ENCODE assay signal across 1 cellular context in the genomic region with DNA sequence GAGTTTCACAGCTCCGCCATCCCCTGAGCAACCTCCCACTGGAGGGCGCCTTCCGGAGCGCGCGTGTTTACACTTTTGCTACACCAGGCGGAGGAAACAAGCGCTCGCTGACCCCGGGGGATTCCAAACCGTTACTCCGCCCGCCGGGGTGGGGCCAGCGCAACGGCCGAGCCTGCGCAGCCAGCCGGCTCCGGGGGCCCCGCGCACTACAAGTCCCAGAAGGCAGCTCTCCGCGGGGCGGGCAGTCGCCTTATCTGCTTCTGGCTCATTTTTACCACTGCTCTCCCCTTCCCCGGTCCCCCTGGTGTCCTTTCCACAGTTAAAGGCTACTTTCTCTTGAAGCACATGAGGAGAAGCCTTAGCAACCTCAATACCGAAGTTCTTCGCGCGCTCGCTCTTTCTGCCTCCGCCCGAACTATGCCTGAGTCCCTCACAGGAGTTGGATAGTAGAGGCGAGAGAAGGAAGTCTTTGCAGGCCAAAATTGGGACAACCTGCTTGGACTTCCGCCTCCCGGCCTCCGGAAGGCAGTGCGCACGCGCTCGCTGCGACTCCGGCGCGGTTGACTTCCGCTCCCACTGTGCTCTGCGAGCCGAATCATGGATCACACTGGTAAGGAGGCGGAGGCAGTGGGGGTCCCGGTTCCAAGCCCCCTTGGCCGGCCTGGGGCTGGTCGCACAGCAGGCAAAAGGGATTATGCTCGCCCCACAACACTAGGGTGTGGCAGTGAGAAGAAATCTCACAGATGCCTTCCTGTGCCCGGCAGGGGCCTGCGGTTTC.
TF ChIP-seq lines count a peak whose summit lies in the region.

A gene with protein sequence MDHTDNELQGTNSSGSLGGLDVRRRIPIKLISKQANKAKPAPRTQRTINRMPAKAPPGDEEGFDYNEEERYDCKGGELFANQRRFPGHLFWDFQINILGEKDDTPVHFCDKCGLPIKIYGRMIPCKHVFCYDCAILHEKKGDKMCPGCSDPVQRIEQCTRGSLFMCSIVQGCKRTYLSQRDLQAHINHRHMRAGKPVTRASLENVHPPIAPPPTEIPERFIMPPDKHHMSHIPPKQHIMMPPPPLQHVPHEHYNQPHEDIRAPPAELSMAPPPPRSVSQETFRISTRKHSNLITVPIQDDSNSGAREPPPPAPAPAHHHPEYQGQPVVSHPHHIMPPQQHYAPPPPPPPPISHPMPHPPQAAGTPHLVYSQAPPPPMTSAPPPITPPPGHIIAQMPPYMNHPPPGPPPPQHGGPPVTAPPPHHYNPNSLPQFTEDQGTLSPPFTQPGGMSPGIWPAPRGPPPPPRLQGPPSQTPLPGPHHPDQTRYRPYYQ (plus strand): TSS at position 576 of the 778 bp plus-strand sequence. CDS start 22 bp downstream, at position 598.

TF ChIP-seq in HepG2, 621 proteins besides CTCF, POLR2A, EP300 and RAD21 (continued from another document and continues in another):
- TF ChIP-seq, protein P1, sequence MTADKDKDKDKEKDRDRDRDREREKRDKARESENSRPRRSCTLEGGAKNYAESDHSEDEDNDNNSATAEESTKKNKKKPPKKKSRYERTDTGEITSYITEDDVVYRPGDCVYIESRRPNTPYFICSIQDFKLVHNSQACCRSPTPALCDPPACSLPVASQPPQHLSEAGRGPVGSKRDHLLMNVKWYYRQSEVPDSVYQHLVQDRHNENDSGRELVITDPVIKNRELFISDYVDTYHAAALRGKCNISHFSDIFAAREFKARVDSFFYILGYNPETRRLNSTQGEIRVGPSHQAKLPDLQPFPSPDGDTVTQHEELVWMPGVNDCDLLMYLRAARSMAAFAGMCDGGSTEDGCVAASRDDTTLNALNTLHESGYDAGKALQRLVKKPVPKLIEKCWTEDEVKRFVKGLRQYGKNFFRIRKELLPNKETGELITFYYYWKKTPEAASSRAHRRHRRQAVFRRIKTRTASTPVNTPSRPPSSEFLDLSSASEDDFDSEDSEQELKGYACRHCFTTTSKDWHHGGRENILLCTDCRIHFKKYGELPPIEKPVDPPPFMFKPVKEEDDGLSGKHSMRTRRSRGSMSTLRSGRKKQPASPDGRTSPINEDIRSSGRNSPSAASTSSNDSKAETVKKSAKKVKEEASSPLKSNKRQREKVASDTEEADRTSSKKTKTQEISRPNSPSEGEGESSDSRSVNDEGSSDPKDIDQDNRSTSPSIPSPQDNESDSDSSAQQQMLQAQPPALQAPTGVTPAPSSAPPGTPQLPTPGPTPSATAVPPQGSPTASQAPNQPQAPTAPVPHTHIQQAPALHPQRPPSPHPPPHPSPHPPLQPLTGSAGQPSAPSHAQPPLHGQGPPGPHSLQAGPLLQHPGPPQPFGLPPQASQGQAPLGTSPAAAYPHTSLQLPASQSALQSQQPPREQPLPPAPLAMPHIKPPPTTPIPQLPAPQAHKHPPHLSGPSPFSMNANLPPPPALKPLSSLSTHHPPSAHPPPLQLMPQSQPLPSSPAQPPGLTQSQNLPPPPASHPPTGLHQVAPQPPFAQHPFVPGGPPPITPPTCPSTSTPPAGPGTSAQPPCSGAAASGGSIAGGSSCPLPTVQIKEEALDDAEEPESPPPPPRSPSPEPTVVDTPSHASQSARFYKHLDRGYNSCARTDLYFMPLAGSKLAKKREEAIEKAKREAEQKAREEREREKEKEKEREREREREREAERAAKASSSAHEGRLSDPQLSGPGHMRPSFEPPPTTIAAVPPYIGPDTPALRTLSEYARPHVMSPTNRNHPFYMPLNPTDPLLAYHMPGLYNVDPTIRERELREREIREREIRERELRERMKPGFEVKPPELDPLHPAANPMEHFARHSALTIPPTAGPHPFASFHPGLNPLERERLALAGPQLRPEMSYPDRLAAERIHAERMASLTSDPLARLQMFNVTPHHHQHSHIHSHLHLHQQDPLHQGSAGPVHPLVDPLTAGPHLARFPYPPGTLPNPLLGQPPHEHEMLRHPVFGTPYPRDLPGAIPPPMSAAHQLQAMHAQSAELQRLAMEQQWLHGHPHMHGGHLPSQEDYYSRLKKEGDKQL (CRISPR knock-in tag; IDR thresholded peaks at IDR 0.05; ENCODE audit: low read depth) = no peak
- peak; percentile 40; the same call in 1 of the 2 replicates for TF ChIP-seq ZNF44 (CRISPR knock-in tag; IDR thresholded peaks at IDR 0.05)
- TF ChIP-seq NCOA2 (CRISPR knock-in tag; IDR thresholded peaks at IDR 0.05) = no peak
- peak; percentile 79 for TF ChIP-seq STAG1 (CRISPR knock-in tag; IDR thresholded peaks at IDR 0.05)
- TF ChIP-seq, protein P2, sequence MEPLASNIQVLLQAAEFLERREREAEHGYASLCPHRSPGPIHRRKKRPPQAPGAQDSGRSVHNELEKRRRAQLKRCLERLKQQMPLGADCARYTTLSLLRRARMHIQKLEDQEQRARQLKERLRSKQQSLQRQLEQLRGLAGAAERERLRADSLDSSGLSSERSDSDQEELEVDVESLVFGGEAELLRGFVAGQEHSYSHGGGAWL (CRISPR knock-in tag; IDR thresholded peaks at IDR 0.05) = peak; percentile 89
- TF ChIP-seq, protein P3, sequence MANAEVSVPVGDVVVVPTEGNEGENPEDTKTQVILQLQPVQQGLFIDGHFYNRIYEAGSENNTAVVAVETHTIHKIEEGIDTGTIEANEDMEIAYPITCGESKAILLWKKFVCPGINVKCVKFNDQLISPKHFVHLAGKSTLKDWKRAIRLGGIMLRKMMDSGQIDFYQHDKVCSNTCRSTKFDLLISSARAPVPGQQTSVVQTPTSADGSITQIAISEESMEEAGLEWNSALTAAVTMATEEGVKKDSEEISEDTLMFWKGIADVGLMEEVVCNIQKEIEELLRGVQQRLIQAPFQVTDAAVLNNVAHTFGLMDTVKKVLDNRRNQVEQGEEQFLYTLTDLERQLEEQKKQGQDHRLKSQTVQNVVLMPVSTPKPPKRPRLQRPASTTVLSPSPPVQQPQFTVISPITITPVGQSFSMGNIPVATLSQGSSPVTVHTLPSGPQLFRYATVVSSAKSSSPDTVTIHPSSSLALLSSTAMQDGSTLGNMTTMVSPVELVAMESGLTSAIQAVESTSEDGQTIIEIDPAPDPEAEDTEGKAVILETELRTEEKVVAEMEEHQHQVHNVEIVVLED (CRISPR knock-in tag; IDR thresholded peaks at IDR 0.05; ENCODE audit: borderline replicate concordance) = peak; percentile 82
- TF ChIP-seq, protein P4, sequence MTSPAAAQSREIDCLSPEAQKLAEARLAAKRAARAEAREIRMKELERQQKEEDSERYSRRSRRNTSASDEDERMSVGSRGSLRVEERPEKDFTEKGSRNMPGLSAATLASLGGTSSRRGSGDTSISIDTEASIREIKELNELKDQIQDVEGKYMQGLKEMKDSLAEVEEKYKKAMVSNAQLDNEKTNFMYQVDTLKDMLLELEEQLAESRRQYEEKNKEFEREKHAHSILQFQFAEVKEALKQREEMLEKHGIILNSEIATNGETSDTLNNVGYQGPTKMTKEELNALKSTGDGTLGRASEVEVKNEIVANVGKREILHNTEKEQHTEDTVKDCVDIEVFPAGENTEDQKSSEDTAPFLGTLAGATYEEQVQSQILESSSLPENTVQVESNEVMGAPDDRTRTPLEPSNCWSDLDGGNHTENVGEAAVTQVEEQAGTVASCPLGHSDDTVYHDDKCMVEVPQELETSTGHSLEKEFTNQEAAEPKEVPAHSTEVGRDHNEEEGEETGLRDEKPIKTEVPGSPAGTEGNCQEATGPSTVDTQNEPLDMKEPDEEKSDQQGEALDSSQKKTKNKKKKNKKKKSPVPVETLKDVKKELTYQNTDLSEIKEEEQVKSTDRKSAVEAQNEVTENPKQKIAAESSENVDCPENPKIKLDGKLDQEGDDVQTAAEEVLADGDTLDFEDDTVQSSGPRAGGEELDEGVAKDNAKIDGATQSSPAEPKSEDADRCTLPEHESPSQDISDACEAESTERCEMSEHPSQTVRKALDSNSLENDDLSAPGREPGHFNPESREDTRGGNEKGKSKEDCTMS (CRISPR knock-in tag; conservative IDR thresholded peaks at IDR 0.05) = no peak
- no peak for TF ChIP-seq ZNF83 (CRISPR knock-in tag; IDR thresholded peaks at IDR 0.05; ENCODE audit: borderline replicate concordance)
- TF ChIP-seq IRX3 (CRISPR knock-in tag; IDR thresholded peaks at IDR 0.05; ENCODE audit: borderline replicate concordance, low read depth) = peak; percentile 48; the same call in 1 of the 2 replicates
- TF ChIP-seq, protein P5, sequence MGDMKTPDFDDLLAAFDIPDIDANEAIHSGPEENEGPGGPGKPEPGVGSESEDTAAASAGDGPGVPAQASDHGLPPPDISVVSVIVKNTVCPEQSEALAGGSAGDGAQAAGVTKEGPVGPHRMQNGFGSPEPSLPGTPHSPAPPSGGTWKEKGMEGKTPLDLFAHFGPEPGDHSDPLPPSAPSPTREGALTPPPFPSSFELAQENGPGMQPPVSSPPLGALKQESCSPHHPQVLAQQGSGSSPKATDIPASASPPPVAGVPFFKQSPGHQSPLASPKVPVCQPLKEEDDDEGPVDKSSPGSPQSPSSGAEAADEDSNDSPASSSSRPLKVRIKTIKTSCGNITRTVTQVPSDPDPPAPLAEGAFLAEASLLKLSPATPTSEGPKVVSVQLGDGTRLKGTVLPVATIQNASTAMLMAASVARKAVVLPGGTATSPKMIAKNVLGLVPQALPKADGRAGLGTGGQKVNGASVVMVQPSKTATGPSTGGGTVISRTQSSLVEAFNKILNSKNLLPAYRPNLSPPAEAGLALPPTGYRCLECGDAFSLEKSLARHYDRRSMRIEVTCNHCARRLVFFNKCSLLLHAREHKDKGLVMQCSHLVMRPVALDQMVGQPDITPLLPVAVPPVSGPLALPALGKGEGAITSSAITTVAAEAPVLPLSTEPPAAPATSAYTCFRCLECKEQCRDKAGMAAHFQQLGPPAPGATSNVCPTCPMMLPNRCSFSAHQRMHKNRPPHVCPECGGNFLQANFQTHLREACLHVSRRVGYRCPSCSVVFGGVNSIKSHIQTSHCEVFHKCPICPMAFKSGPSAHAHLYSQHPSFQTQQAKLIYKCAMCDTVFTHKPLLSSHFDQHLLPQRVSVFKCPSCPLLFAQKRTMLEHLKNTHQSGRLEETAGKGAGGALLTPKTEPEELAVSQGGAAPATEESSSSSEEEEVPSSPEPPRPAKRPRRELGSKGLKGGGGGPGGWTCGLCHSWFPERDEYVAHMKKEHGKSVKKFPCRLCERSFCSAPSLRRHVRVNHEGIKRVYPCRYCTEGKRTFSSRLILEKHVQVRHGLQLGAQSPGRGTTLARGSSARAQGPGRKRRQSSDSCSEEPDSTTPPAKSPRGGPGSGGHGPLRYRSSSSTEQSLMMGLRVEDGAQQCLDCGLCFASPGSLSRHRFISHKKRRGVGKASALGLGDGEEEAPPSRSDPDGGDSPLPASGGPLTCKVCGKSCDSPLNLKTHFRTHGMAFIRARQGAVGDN (CRISPR knock-in tag; IDR thresholded peaks at IDR 0.05) = peak; percentile 83
- TF ChIP-seq ZNF460 (CRISPR knock-in tag; IDR thresholded peaks at IDR 0.05; ENCODE audit: borderline replicate concordance) = no peak; the same call in 1 of the 2 replicates
- no peak; the same call in 1 of the 2 replicates for TF ChIP-seq REPIN1 (CRISPR knock-in tag; IDR thresholded peaks at IDR 0.05; ENCODE audit: borderline replicate concordance, low read depth)
- peak; percentile 65; the same call in 1 of the 2 replicates for TF ChIP-seq ZNF33B (CRISPR knock-in tag; IDR thresholded peaks at IDR 0.05)
- TF ChIP-seq MIER2 (CRISPR knock-in tag; IDR thresholded peaks at IDR 0.05) = no peak; the same call in none of the 2 replicates
- TF ChIP-seq AGO2 (optimal IDR thresholded peaks at IDR 0.05; ENCODE audit: low read depth, low read length) = peak; percentile 58
- no peak for TF ChIP-seq NBN (conservative IDR thresholded peaks at IDR 0.05)
- no peak for TF ChIP-seq KDM1A (CRISPR knock-in tag; IDR thresholded peaks at IDR 0.05)
- TF ChIP-seq, protein P6, sequence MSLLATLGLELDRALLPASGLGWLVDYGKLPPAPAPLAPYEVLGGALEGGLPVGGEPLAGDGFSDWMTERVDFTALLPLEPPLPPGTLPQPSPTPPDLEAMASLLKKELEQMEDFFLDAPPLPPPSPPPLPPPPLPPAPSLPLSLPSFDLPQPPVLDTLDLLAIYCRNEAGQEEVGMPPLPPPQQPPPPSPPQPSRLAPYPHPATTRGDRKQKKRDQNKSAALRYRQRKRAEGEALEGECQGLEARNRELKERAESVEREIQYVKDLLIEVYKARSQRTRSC (CRISPR knock-in tag; IDR thresholded peaks at IDR 0.05; ENCODE audit: low read depth) = no peak
- TF ChIP-seq, protein P7, sequence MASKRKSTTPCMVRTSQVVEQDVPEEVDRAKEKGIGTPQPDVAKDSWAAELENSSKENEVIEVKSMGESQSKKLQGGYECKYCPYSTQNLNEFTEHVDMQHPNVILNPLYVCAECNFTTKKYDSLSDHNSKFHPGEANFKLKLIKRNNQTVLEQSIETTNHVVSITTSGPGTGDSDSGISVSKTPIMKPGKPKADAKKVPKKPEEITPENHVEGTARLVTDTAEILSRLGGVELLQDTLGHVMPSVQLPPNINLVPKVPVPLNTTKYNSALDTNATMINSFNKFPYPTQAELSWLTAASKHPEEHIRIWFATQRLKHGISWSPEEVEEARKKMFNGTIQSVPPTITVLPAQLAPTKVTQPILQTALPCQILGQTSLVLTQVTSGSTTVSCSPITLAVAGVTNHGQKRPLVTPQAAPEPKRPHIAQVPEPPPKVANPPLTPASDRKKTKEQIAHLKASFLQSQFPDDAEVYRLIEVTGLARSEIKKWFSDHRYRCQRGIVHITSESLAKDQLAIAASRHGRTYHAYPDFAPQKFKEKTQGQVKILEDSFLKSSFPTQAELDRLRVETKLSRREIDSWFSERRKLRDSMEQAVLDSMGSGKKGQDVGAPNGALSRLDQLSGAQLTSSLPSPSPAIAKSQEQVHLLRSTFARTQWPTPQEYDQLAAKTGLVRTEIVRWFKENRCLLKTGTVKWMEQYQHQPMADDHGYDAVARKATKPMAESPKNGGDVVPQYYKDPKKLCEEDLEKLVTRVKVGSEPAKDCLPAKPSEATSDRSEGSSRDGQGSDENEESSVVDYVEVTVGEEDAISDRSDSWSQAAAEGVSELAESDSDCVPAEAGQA (IDR thresholded peaks at IDR 0.05; ENCODE audit: low read depth) = 0 out of 2 replicates have a peak, but pooled peaks have one; percentile 5
- TF ChIP-seq, protein P7 (CRISPR knock-in tag; IDR thresholded peaks at IDR 0.05; ENCODE audit: borderline replicate concordance) = no peak
- TF ChIP-seq, protein P8, sequence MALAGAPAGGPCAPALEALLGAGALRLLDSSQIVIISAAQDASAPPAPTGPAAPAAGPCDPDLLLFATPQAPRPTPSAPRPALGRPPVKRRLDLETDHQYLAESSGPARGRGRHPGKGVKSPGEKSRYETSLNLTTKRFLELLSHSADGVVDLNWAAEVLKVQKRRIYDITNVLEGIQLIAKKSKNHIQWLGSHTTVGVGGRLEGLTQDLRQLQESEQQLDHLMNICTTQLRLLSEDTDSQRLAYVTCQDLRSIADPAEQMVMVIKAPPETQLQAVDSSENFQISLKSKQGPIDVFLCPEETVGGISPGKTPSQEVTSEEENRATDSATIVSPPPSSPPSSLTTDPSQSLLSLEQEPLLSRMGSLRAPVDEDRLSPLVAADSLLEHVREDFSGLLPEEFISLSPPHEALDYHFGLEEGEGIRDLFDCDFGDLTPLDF (CRISPR knock-in tag; IDR thresholded peaks at IDR 0.05) = no peak; the same call in 1 of the 2 replicates
